ENCODE assay signal across 22 cellular contexts in genomic region chr14:105578070-105578469, GRCh38. TPM values are rescaled to one million over a fixed set of nuclear protein-coding genes. Genes with fewer than 3 reads are reported as not detected.
DNase-seq lines count a peak whose midpoint lies in the region; ATAC-seq, FAIRE-seq and TF ChIP-seq lines count a peak whose summit lies in the region.
"Had no signal": no experiment of that assay in that cellular context is flagged by ENCODE, and none has a peak within 500 bp of the region (broad histone marks: within the 10 kb centered on the region; RNA-seq: fewer than 3 reads in every experiment).

No MANE protein-coding gene starts in this region.

- in situ Hi-C loops in HepG2 (cut with HindIII; ENCODE audit: extremely low pct_ligation_motif_present, low pct_unique_long_range_greater_than_20kb) = no loop called here

- no peak for FAIRE-seq in HepG2 (lab: Jason Lieb, UNC)
- FAIRE-seq: HTR-8/SVneo, RCC 7860 had no signal

- TF ChIP-seq CTCF in HepG2 (CRISPR knock-in tag; IDR thresholded peaks at IDR 0.05) (no peak), right lobe of liver (IDR thresholded peaks at IDR 0.05) (no peak), OCI-LY1 (IDR thresholded peaks at IDR 0.05; ENCODE audit: low read length) (no peak), endothelial cell (IDR thresholded peaks at IDR 0.05; ENCODE audit: unreplicated experiment) (no peak), heart right ventricle (IDR thresholded peaks at IDR 0.05) (no peak)

- DNase-seq in HepG2 (ENCODE audit: low spot score) (no peak), right lobe of liver (no peak), endothelial cell (ENCODE audit: low spot score) (no peak), heart right ventricle (no peak), ecto neural progenitor cell (ENCODE audit: low spot score) (no peak), kidney glomerular epithelial cell (lab: John Stamatoyannopoulos, UW) (no peak)
- DNase-seq: C1 segment of cervical spinal cord; colonic mucosa; left cardiac atrium; NCI-H1105 treated with DMSO at 0.1 percent for 48 hours; NCI-H2081 treated with DMSO at 0.1 percent for 48 hours; NCI-H446; retina; SJCRH30; stimulated activated CD4-positive, alpha-beta T cell treated with anti-CD3 and anti-CD28 coated beads, Interleukin-4, amount 100 ng/mL, for 24 hours; trophoblast cell had no signal

- H3K4me1 Mint-ChIP-seq in endothelial cell (ENCODE audit: unreplicated experiment) = peaks cover 5% of the 10 kb centered on the region

- no peak for TF ChIP-seq RAD21 in HepG2 (CRISPR knock-in tag; IDR thresholded peaks at IDR 0.05)

- POLR2A ChIA-PET in HepG2 (lab: Yijun Ruan, JAX) = no interaction called here

- H3K36me3 ChIP-seq in HepG2 (replicated peaks in 1 of 2; ENCODE audit: control insufficient read depth in 1 of 2, insufficient read depth in 2 of 2, low read length in 2 of 2) (no peaks in the 10 kb centered on the region), right lobe of liver (no peaks in the 10 kb centered on the region), OCI-LY1 (ENCODE audit: insufficient read depth, low read length) (no peaks in the 10 kb centered on the region; the same call in 1 of the 2 replicates), heart right ventricle (no peaks in the 10 kb centered on the region)
- H3K36me3 ChIP-seq: colonic mucosa, SJCRH30 had no signal

- H3K4me2 ChIP-seq in HepG2 (ENCODE audit: low read depth, low read length) = no peak overlapping the region
- H3K4me2 ChIP-seq in OCI-LY1 (ENCODE audit: low read length) = peak overlapping the region; percentile 44

- H4K20me1 ChIP-seq in HepG2 (ENCODE audit: insufficient read depth, low read length) (no peaks in the 10 kb centered on the region), OCI-LY1 (ENCODE audit: insufficient read depth, low read length) (no peaks in the 10 kb centered on the region)

- H3K4me1 ChIP-seq in HepG2 (ENCODE audit: insufficient read depth, low read length) (no peaks in the 10 kb centered on the region), right lobe of liver (peaks cover 0 to 4% (median 0%) of the 10 kb centered on the region in 4 donors), OCI-LY1 (ENCODE audit: insufficient read depth, low read length, severe bottlenecking) (peaks cover 72% of the 10 kb centered on the region), heart right ventricle (no peaks in the 10 kb centered on the region)
- H3K4me1 ChIP-seq: colonic mucosa, SJCRH30 had no signal

- H3K9me3 ChIP-seq in HepG2 (ENCODE audit: low read length) = no peaks in the 10 kb centered on the region
- H3K9me3 ChIP-seq in right lobe of liver = no peaks in the 10 kb centered on the region
- H3K9me3 ChIP-seq in OCI-LY1 (ENCODE audit: low read length) = no peaks in the 10 kb centered on the region
- H3K9me3 ChIP-seq in heart right ventricle = no peaks in the 10 kb centered on the region
- H3K9me3 ChIP-seq: colonic mucosa, SJCRH30 had no signal

- H3K4me3 ChIP-seq in HepG2 (replicated peaks in 1 of 3; ENCODE audit: insufficient read depth in 1 of 3, low read depth in 2 of 3, low read length in 3 of 3) (no peak overlapping the region), right lobe of liver (no peak overlapping the region), OCI-LY1 (ENCODE audit: low read depth, low read length, poor library complexity, severe bottlenecking) (no peak overlapping the region), heart right ventricle (no peak overlapping the region)
- H3K4me3 ChIP-seq: colonic mucosa, SJCRH30 had no signal

- H3K79me2 ChIP-seq in HepG2 (ENCODE audit: insufficient read depth, low read length) (no peaks in the 10 kb centered on the region), OCI-LY1 (ENCODE audit: insufficient read depth, low read length) (no peaks in the 10 kb centered on the region)

- H3F3A ChIP-seq in OCI-LY1 (ENCODE audit: insufficient read depth, low read length) = no peaks in the 10 kb centered on the region

- CTCF ChIA-PET in HepG2 (lab: Yijun Ruan, JAX; ENCODE audit: low intra/inter-chr PET ratio, low total read pairs) = no interaction called here

- H2AFZ ChIP-seq in HepG2 (ENCODE audit: low read length) (no peak overlapping the region), OCI-LY1 (ENCODE audit: low read length) (no peak overlapping the region)

- ATAC-seq in HepG2 (no peak), right lobe of liver (no peak), heart right ventricle (no peak), GM19023 (IDR thresholded peaks at IDR 0.05; ENCODE audit: unreplicated experiment) (no peak)
- ATAC-seq: left cardiac atrium had no signal

- H3K9me2 ChIP-seq in OCI-LY1 (ENCODE audit: low read depth, low read length) = no peaks in the 10 kb centered on the region

- BruUV-seq in HepG2 (replicated peaks; lab: Mats Ljungman, UMichigan) = no TSS peak

- peaks cover 40% of the 10 kb centered on the region for H3K27me3 Mint-ChIP-seq in endothelial cell (ENCODE audit: unreplicated experiment)

- H3K9me3 Mint-ChIP-seq in endothelial cell (ENCODE audit: unreplicated experiment) = peaks cover 49% of the 10 kb centered on the region
- H3K9me3 Mint-ChIP-seq: activated T-helper 2 cell treated with anti-CD3 and anti-CD28 coated beads, Interferon-gamma antibody, Interleukin-2, Interleukin-4, amounts not matched to agents 10 μg/mL and 5 μg/mL and 100 μg/mL, durations not matched to agents 14 hours and 24 hours and 36 hours had no signal

- peak overlapping the region; percentile 68 for H3K4me3 Mint-ChIP-seq in endothelial cell (ENCODE audit: unreplicated experiment)
- H3K4me3 Mint-ChIP-seq: activated CD4-positive, alpha-beta T cell treated with anti-CD3 and anti-CD28 coated beads for 36 hours had no signal

- H3K36me3 Mint-ChIP-seq in endothelial cell (ENCODE audit: low read depth, unreplicated experiment) = peaks cover 45% of the 10 kb centered on the region

- TF ChIP-seq POLR2A in HepG2 (IDR thresholded peaks at IDR 0.05; ENCODE audit: insufficient read depth in 1 of 2, low read depth in 2 of 2, low read length in 2 of 2) (no peak), right lobe of liver (IDR thresholded peaks at IDR 0.05) (no peak)

- H3K27me3 ChIP-seq in HepG2 (ENCODE audit: control insufficient read depth in 1 of 2, insufficient read depth in 2 of 2, low read length in 2 of 2) (peaks cover 0 to 2% of the 10 kb centered on the region in 2 experiments; a peak in 2 of 5 replicates), right lobe of liver (no peaks in the 10 kb centered on the region), OCI-LY1 (ENCODE audit: insufficient read depth, low read length) (no peaks in the 10 kb centered on the region), heart right ventricle (no peaks in the 10 kb centered on the region)
- H3K27me3 ChIP-seq: colonic mucosa, SJCRH30 had no signal

- H3K9ac ChIP-seq in HepG2 (ENCODE audit: insufficient read depth, low read depth, low read length) (no peak overlapping the region), OCI-LY1 (ENCODE audit: low read length) (peak overlapping the region; percentile 80)

- H3K27ac ChIP-seq in HepG2 (ENCODE audit: extremely low read length, insufficient read depth, low read length) (no peak overlapping the region), right lobe of liver (no peak overlapping the region), OCI-LY1 (ENCODE audit: low read depth, low read length, poor library complexity, severe bottlenecking) (peak overlapping the region; percentile 96), heart right ventricle (no peak overlapping the region)
- H3K27ac ChIP-seq: SJCRH30 had no signal

- peak overlapping the region; percentile 32 for H3K27ac Mint-ChIP-seq in endothelial cell (ENCODE audit: unreplicated experiment)
- H3K27ac Mint-ChIP-seq: activated CD4-positive, alpha-beta T cell treated with anti-CD3 and anti-CD28 coated beads for 36 hours; activated T-helper 2 cell treated with anti-CD3 and anti-CD28 coated beads, Interferon-gamma antibody, Interleukin-2, Interleukin-4, amounts not matched to agents 10 μg/mL and 5 μg/mL and 100 μg/mL, durations not matched to agents 14 hours and 24 hours and 36 hours had no signal

- intact Hi-C loops in HepG2 (cut with micrococcal nuclease; ENCODE audit: unreplicated experiment) = no loop called here
- intact Hi-C loops in right lobe of liver (cut with DNase I) = no loop called here
- intact Hi-C loops in heart right ventricle (cut with DNase I) = no loop called here

- TF ChIP-seq EP300 in HepG2 (IDR thresholded peaks at IDR 0.05; ENCODE audit: low read depth in 2 of 2, low read length in 2 of 2) = no peak
- no peak for TF ChIP-seq EP300 in HepG2 (CRISPR knock-in tag; IDR thresholded peaks at IDR 0.05; ENCODE audit: borderline replicate concordance)

TF ChIP-seq in HepG2, 621 proteins besides CTCF, POLR2A, EP300 and RAD21:
- TF ChIP-seq FOXP1 (IDR thresholded peaks at IDR 0.05) = 0 out of 2 replicates have a peak, but pooled peaks have one; percentile 5
- no peak for TF ChIP-seq FOXP1 (CRISPR knock-in tag; IDR thresholded peaks at IDR 0.05)
- TF ChIP-seq ZBTB21 (CRISPR knock-in tag; IDR thresholded peaks at IDR 0.05) = no peak

RNA-seq across cellular contexts. Expression of gene TMEM121, which starts 51.7 kb away (rescaled TPM):
- 10.8 and 19.0 TPM in 2 replicates for total RNA-seq in HepG2 (2016; rRNA removed; fragmentation: Illumina TruSeq; extraction: Trizol)
- total RNA-seq in HepG2 (2016; cell fraction: cytosol; rRNA removed; fragmentation: Illumina TruSeq; extraction: Trizol; ENCODE audit: low read depth) = 11.9 and 15.2 TPM in 2 replicates
- total RNA-seq in HepG2 (2016; cell fraction: insoluble cytoplasmic fraction; rRNA removed; fragmentation: Illumina TruSeq; extraction: Trizol) = 12.1 and 17.9 TPM in 2 replicates
- 21.1 and 26.4 TPM in 2 replicates for total RNA-seq in HepG2 (2016; cell fraction: membrane; rRNA removed; fragmentation: Illumina TruSeq; extraction: Trizol)
- 8.8 and 9.1 TPM in 2 replicates for total RNA-seq in HepG2 (2016; cell fraction: nucleus; rRNA removed; fragmentation: Illumina TruSeq; extraction: Trizol)
- polyA plus RNA-seq in HepG2 (2011; rRNA removed) = 6.6 and 10.9 TPM in 2 replicates
- 11.8 and 25.5 TPM in 2 replicates for polyA plus RNA-seq in HepG2 (2011; cell fraction: cytosol; rRNA removed)
- 16.5 and 16.6 TPM in 2 replicates for polyA plus RNA-seq in HepG2 (2011; cell fraction: nucleus; rRNA removed)
- polyA plus RNA-seq in HepG2 (2012) = 4.0 and 4.3 TPM in 2 replicates
- 8.8 and 9.5 TPM in 2 replicates for polyA plus RNA-seq in HepG2 (2016; cell fraction: cytosol; fragmentation: Illumina TruSeq; extraction: Trizol; ENCODE audit: low read depth)
- polyA plus RNA-seq in HepG2 (2016; cell fraction: insoluble cytoplasmic fraction; fragmentation: Illumina TruSeq; extraction: Trizol; ENCODE audit: low read depth) = 8.7 and 9.4 TPM in 2 replicates
- 13.5 TPM in 2 replicates for polyA plus RNA-seq in HepG2 (2016; cell fraction: membrane; fragmentation: Illumina TruSeq; extraction: Trizol; ENCODE audit: low read depth)
- 12.3 and 13.5 TPM in 2 replicates for polyA plus RNA-seq in HepG2 (2016; cell fraction: nucleus; fragmentation: Illumina TruSeq; extraction: Trizol; ENCODE audit: insufficient read depth, low read depth)
- polyA minus RNA-seq in HepG2 (2011; rRNA and poly(A)+ RNA removed; ENCODE audit: low replicate concordance) = 0.82 and 39.5 TPM in 2 replicates
- 12.8 and 13.8 TPM in 2 replicates for polyA minus RNA-seq in HepG2 (2011; cell fraction: cytosol; rRNA and poly(A)+ RNA removed)
- polyA minus RNA-seq in HepG2 (2011; cell fraction: nucleus; rRNA and poly(A)+ RNA removed) = 4.1 and 4.5 TPM in 2 replicates
- 1 to 10 TPM in 5 of 6 experiments, under 1 TPM in 1; 0.74 to 3.2 (median 2.2) TPM for total RNA-seq in right lobe of liver
- total RNA-seq in endothelial cell (ENCODE audit: unreplicated experiment) = 1.6 TPM
- 1 to 10 TPM in 8 of 10 donors, under 1 TPM in 2; 0.93 to 2.3 (median 1.7) TPM for total RNA-seq in heart right ventricle
- polyA plus RNA-seq in heart right ventricle = 1 to 10 TPM; 1.3 to 2.6 TPM
